ENCODE assay signal across 29 cellular contexts in genomic region chr2:26255735-26256384, GRCh38. TPM values are rescaled to one million over a fixed set of nuclear protein-coding genes. Genes with fewer than 3 reads are reported as not detected.
DNase-seq lines count a peak whose midpoint lies in the region; ATAC-seq and TF ChIP-seq lines count a peak whose summit lies in the region.
"Had no signal": no experiment of that assay in that cellular context is flagged by ENCODE, and none has a peak within 500 bp of the region (broad histone marks: within the 10 kb centered on the region; RNA-seq: fewer than 3 reads in every experiment).

No MANE protein-coding gene starts in this region.

- H3K36me3 ChIP-seq in PC-3 (ENCODE audit: low read depth, low read length) (no peaks in the 10 kb centered on the region), heart right ventricle (peaks cover 0 to 64% (median 4%) of the 10 kb centered on the region in 9 donors), lung (ENCODE audit: control insufficient read depth in 2 of 2, insufficient read depth in 2 of 2, low read length in 2 of 2) (peaks cover 6 to 9% of the 10 kb centered on the region in 2 donors)

- DNase-seq in CD14-positive monocyte (ENCODE audit: low spot score) (peak; percentile 50), PC-3 (peak; percentile 50), heart right ventricle (peak in 1 of 2 donors; percentile 26), lung (ENCODE audit: low spot score) (no peak), GOT3 (lab: John Stamatoyannopoulos, UW) (no peak), UCSD-AML1 (lab: John Stamatoyannopoulos, UW; ENCODE audit: unreplicated experiment) (no peak), NCI-H2227 (lab: John Stamatoyannopoulos, UW; ENCODE audit: unreplicated experiment) (no peak)
- no peak for DNase-seq in activated CD8-positive, alpha-beta memory T cell treated with anti-CD3 and anti-CD28 coated beads, Interleukin-2, amount 50 U/mL, for 48 hours
- DNase-seq: activated CD4-positive, alpha-beta T cell treated with anti-CD3 and anti-CD28 coated beads, Interleukin-2, amount 10 ng/mL, durations not matched to agents 7 days and 5 days; activated naive CD4-positive, alpha-beta T cell; activated T-cell treated with anti-CD3 and anti-CD28 coated beads, Interleukin-2, amount 50 U/mL, for 72 hours; brain microvascular endothelial cell; effector CD4-positive, alpha-beta T cell; glutamatergic neuron; kidney glomerular epithelial cell; mesendoderm; MV-4-11; NCI-H1436 treated with DMSO at 0.1 percent for 48 hours; NCI-H446; NCI-H774; T-helper 17 cell; WERI-Rb-1 had no signal

- H3K27me3 ChIP-seq in PC-3 (ENCODE audit: low read length) (no peaks in the 10 kb centered on the region), heart right ventricle (no peaks in the 10 kb centered on the region), lung (ENCODE audit: control insufficient read depth, insufficient read depth) (no peaks in the 10 kb centered on the region)
- H3K27me3 ChIP-seq: adrenal gland, brain microvascular endothelial cell had no signal

- peaks cover 28% of the 10 kb centered on the region for H3K79me2 ChIP-seq in PC-3 (ENCODE audit: low read length)

- H3K9me3 ChIP-seq in PC-3 (ENCODE audit: low read length) = no peaks in the 10 kb centered on the region
- no peaks in the 10 kb centered on the region for H3K9me3 ChIP-seq in heart right ventricle
- H3K9me3 ChIP-seq in lung (ENCODE audit: control insufficient read depth in 2 of 2, insufficient read depth in 1 of 2, low read length in 1 of 2) = no peaks in the 10 kb centered on the region
- H3K9me3 ChIP-seq: A549, adrenal gland had no signal

- peak overlapping the region; percentile 9; the same call in 1 of the 2 replicates for H3K27ac ChIP-seq in PC-3 (ENCODE audit: low read length)
- peak overlapping the region in 9 of 10 donors; percentile 9 to 86 (median 61) for H3K27ac ChIP-seq in heart right ventricle
- H3K27ac ChIP-seq in lung (ENCODE audit: low read depth in 1 of 2, low read length in 1 of 2) = no peak overlapping the region
- H3K27ac ChIP-seq: A549, brain microvascular endothelial cell, epithelial cell of prostate, KMS-11, WERI-Rb-1 had no signal

- TF ChIP-seq CTCF in CD14-positive monocyte (IDR thresholded peaks at IDR 0.05) = no peak
- TF ChIP-seq CTCF in PC-3 (conservative IDR thresholded peaks at IDR 0.05; ENCODE audit: low read depth, low read length) = no peak
- TF ChIP-seq CTCF in heart right ventricle (IDR thresholded peaks at IDR 0.05) = no peak
- no peak for TF ChIP-seq CTCF in lung (IDR thresholded peaks at IDR 0.05; ENCODE audit: control extremely low read depth, extremely low read depth)

- no peak overlapping the region for H3K4me3 Mint-ChIP-seq in CD14-positive monocyte
- H3K4me3 Mint-ChIP-seq: activated CD4-positive, alpha-beta T cell treated with anti-CD3 and anti-CD28 coated beads, Interleukin-2, amount 10 ng/mL, durations not matched to agents 7 days and 5 days; activated T-cell treated with anti-CD3 and anti-CD28 coated beads, Interleukin-2, amount 50 U/mL, for 72 hours; B cell; stimulated activated naive CD8-positive, alpha-beta T cell treated with anti-CD3 and anti-CD28 coated beads, Interleukin-15, Interleukin-2, amounts not matched to agents 100 ng/mL and 50 ng/mL, for 24 hours; T-helper 17 cell had no signal

- no peaks in the 10 kb centered on the region for H4K20me1 ChIP-seq in PC-3 (ENCODE audit: low read length)

- ATAC-seq in PC-3 (peak; percentile 81), heart right ventricle (peak in 6 of 8 donors; percentile 62 to 79 (median 76)), lung (ENCODE audit: insufficient read depth, low FRiP score) (peak; percentile 41)
- ATAC-seq: A549; activated T-cell treated with anti-CD3 and anti-CD28 coated beads, Interleukin-2, amount 50 U/mL, for 72 hours; SK-N-SH treated with all-trans-retinoic acid at 6 μM for 48 hours; T-helper 17 cell had no signal

- no peaks in the 10 kb centered on the region for H3F3A ChIP-seq in PC-3 (ENCODE audit: low read length, unreplicated experiment)

- H3K4me1 Mint-ChIP-seq in CD14-positive monocyte = peaks cover 21% of the 10 kb centered on the region

- no peak overlapping the region for H3K9ac ChIP-seq in PC-3 (ENCODE audit: low read length)
- H3K9ac ChIP-seq: KMS-11 had no signal

- no peaks in the 10 kb centered on the region for H3K27me3 Mint-ChIP-seq in CD14-positive monocyte (ENCODE audit: low read depth in 3 of 3)
- H3K27me3 Mint-ChIP-seq: activated CD4-positive, alpha-beta T cell treated with anti-CD3 and anti-CD28 coated beads, Interleukin-2, amount 10 ng/mL, durations not matched to agents 7 days and 5 days; B cell; stimulated activated naive CD8-positive, alpha-beta T cell treated with anti-CD3 and anti-CD28 coated beads, Interleukin-15, Interleukin-2, amounts not matched to agents 100 ng/mL and 50 ng/mL, for 24 hours; T-helper 17 cell had no signal

- H3K4me1 ChIP-seq in PC-3 (ENCODE audit: insufficient read depth, low read length) (peaks cover 11% of the 10 kb centered on the region; the same call in 1 of the 2 replicates), heart right ventricle (peaks cover 0 to 62% (median 40%) of the 10 kb centered on the region in 9 donors), lung (ENCODE audit: control insufficient read depth in 2 of 2, insufficient read depth in 2 of 2, low read length in 2 of 2) (peaks cover 2 to 15% of the 10 kb centered on the region in 2 donors)
- H3K4me1 ChIP-seq: A549 had no signal

- peak overlapping the region; percentile 16 for H3K4me2 ChIP-seq in PC-3 (ENCODE audit: low read length)
- H3K4me2 ChIP-seq: A549, KMS-11 had no signal

- peaks cover 42 to 59% of the 10 kb centered on the region in 2 donors for H3K36me3 Mint-ChIP-seq in CD14-positive monocyte

- intact Hi-C loops in CD14-positive monocyte (cut with micrococcal nuclease) = no loop called here
- intact Hi-C loops in PC-3 (cut with micrococcal nuclease) = loop anchor here (5.0 kb wide), 1 partner anchor 36 kb away; no protein-coding TSS in a partner anchor
- intact Hi-C loops in heart right ventricle (cut with DNase I) = no loop called here

- H3K9me3 Mint-ChIP-seq in CD14-positive monocyte = no peaks in the 10 kb centered on the region
- H3K9me3 Mint-ChIP-seq: activated CD4-positive, alpha-beta T cell treated with anti-CD3 and anti-CD28 coated beads, Interleukin-2, amount 10 ng/mL, durations not matched to agents 7 days and 5 days; activated T-cell treated with anti-CD3 and anti-CD28 coated beads, Interleukin-2, amount 50 U/mL, for 72 hours; stimulated activated naive CD8-positive, alpha-beta T cell treated with anti-CD3 and anti-CD28 coated beads, Interleukin-15, Interleukin-2, amounts not matched to agents 100 ng/mL and 50 ng/mL, for 24 hours had no signal

- WGBS in heart right ventricle, 2 donors = 24 to 38% methylated on average over 3 of the region's 3 CpGs
- 26 to 50% methylated on average over 3 of the region's 3 CpGs for WGBS in lung, 2 donors

- no peak overlapping the region for H3K4me3 ChIP-seq in PC-3 (ENCODE audit: low read length)
- H3K4me3 ChIP-seq in heart right ventricle = no peak overlapping the region
- no peak overlapping the region for H3K4me3 ChIP-seq in lung
- H3K4me3 ChIP-seq: A549, adrenal gland had no signal

- POLR2A ChIA-PET in PC-3 (lab: Charles Lee; ENCODE audit: unreplicated experiment) = interaction anchor here (0.5 kb wide), 1 partner anchor 485 kb away, joined by 3 read pairs; no protein-coding TSS in a partner anchor

- no peak overlapping the region for H2AFZ ChIP-seq in PC-3 (ENCODE audit: low read length)

- CTCF ChIA-PET in PC-3 (lab: Charles Lee) = interaction anchor here (0.6 kb wide), 1 partner anchor 676 kb away, joined by 4 read pairs; no protein-coding TSS in a partner anchor

- TSS peak; percentile 15 for BruUV-seq in PC-3 (replicated peaks; lab: Mats Ljungman, UMichigan)

- peak overlapping the region in 6 of 7 donors; percentile 5 to 58 (median 50) for H3K27ac Mint-ChIP-seq in CD14-positive monocyte
- H3K27ac Mint-ChIP-seq: activated CD4-positive, alpha-beta T cell treated with anti-CD3 and anti-CD28 coated beads, Interleukin-2, amount 10 ng/mL, durations not matched to agents 7 days and 5 days; activated T-cell treated with anti-CD3 and anti-CD28 coated beads, Interleukin-2, amount 50 U/mL, for 72 hours; B cell; stimulated activated naive CD8-positive, alpha-beta T cell treated with anti-CD3 and anti-CD28 coated beads, Interleukin-15, Interleukin-2, amounts not matched to agents 100 ng/mL and 50 ng/mL, for 24 hours; T-helper 17 cell had no signal

- H3K9me2 ChIP-seq in PC-3 (replicated peaks; ENCODE audit: low read length) = no peaks in the 10 kb centered on the region

RNA-seq across cellular contexts. Expression of gene HADHB, which starts 11.1 kb away (rescaled TPM):
- 100 to 1,000 TPM; 186 to 200 TPM for polyA plus RNA-seq in CD14-positive monocyte
- 58.3 and 72.3 TPM in 2 replicates for total RNA-seq in PC-3 (2014; rRNA removed)
- 1,000 to 10,000 TPM in 3 of 10 donors, 100 to 1,000 TPM in 7; 740 to 1,542 (median 874) TPM for total RNA-seq in heart right ventricle
- polyA plus RNA-seq in heart right ventricle = 100 to 1,000 TPM; 256 to 437 TPM
- total RNA-seq in lung = 100 to 1,000 TPM; 100 to 140 TPM
- 10 to 100 TPM; 63.1 to 78.8 TPM for polyA plus RNA-seq in lung

RNA-seq across cellular contexts. Expression of gene HADHA, which starts 11.4 kb away (rescaled TPM):
- 100 to 1,000 TPM; 155 to 187 TPM for polyA plus RNA-seq in CD14-positive monocyte
- total RNA-seq in PC-3 (2014; rRNA removed) = 128 and 131 TPM in 2 replicates
- 100 to 1,000 TPM; 298 to 686 (median 410) TPM for total RNA-seq in heart right ventricle
- polyA plus RNA-seq in heart right ventricle = 100 to 1,000 TPM; 143 to 192 TPM
- 100 to 1,000 TPM; 111 to 117 TPM for total RNA-seq in lung
- 10 to 100 TPM; 35.2 to 77.6 TPM for polyA plus RNA-seq in lung

Comparison
In these comparisons a context has a peak if more than half of its experiments do, and no peak if none do; other contexts are left out.
1. DNase-seq: peak in CD14-positive monocyte (single experiment) and PC-3 (single experiment); none in lung (single experiment), GOT3 (single experiment), UCSD-AML1 (single experiment), activated CD8-positive, alpha-beta memory T cell treated with anti-CD3 and anti-CD28 coated beads, Interleukin-2, amount 50 U/mL, for 48 hours (single experiment) and NCI-H2227 (single experiment).
2. H3K27ac ChIP-seq: peak in PC-3 (single experiment) and heart right ventricle (9 of 10); none in lung (0 of 2).
3. RNA of gene HADHB, which starts 11.1 kb away (total RNA-seq): 740 to 1,542 TPM in heart right ventricle; 100 to 140 TPM in lung and 58.3 to 72.3 TPM in PC-3; every median in the first group is over 4 times any median in the second.
4. Peak in every context shown above with its lines, with median percentiles within 50 percentile points of each other: ATAC-seq.